10 cellular contexts compared by ENCODE assay signal in genomic region chr1:85153149-85153891, GRCh38. TPM values are rescaled to one million over a fixed set of nuclear protein-coding genes. Genes with fewer than 3 reads are reported as not detected.
A peak's percentile ranks its signal among the peaks of the same experiment; 100 is the strongest.
DNase-seq lines count a peak whose midpoint lies in the region; ATAC-seq, FAIRE-seq and TF ChIP-seq lines count a peak whose summit lies in the region.
"Had no signal": no experiment of that assay in that cellular context is flagged by ENCODE, and none has a peak within 500 bp of the region (broad histone marks: within the 10 kb centered on the region; RNA-seq: fewer than 3 reads in every experiment).

No MANE protein-coding gene starts in this region.

- H3K36me3 ChIP-seq in kidney (ENCODE audit: control insufficient read depth in 1 of 2, insufficient read depth in 2 of 2, low read length in 2 of 2) = no peaks in the 10 kb centered on the region

- H3K36me3 Mint-ChIP-seq in activated CD4-positive, alpha-beta T cell treated with anti-CD3 and anti-CD28 coated beads for 36 hours (ENCODE audit: low read depth) = no peaks in the 10 kb centered on the region
- no peaks in the 10 kb centered on the region for H3K36me3 Mint-ChIP-seq in activated T-helper 2 cell treated with anti-CD3 and anti-CD28 coated beads, Interferon-gamma antibody, Interleukin-2, Interleukin-4, amounts not matched to agents 10 μg/mL and 5 μg/mL and 100 μg/mL, durations not matched to agents 14 hours and 24 hours and 36 hours (ENCODE audit: low read depth)
- H3K36me3 Mint-ChIP-seq: type B pancreatic cell had no signal

- H3K4me3 ChIP-seq in kidney (ENCODE audit: low read length in 2 of 2) = no peak overlapping the region

- peak; percentile 31 for ATAC-seq in activated CD4-positive, alpha-beta T cell treated with anti-CD3 and anti-CD28 coated beads for 36 hours
- ATAC-seq in GM21390 (IDR thresholded peaks at IDR 0.05; ENCODE audit: unreplicated experiment) (peak; percentile 68), HG03066 (IDR thresholded peaks at IDR 0.05; ENCODE audit: low read depth, unreplicated experiment) (peak; percentile 63), left lobe of liver (peak; percentile 46)

- H3K9me3 Mint-ChIP-seq in activated CD4-positive, alpha-beta T cell treated with anti-CD3 and anti-CD28 coated beads for 36 hours (ENCODE audit: low read depth) = no peaks in the 10 kb centered on the region
- H3K9me3 Mint-ChIP-seq in activated T-helper 2 cell treated with anti-CD3 and anti-CD28 coated beads, Interferon-gamma antibody, Interleukin-2, Interleukin-4, amounts not matched to agents 10 μg/mL and 5 μg/mL and 100 μg/mL, durations not matched to agents 14 hours and 24 hours and 36 hours = no peaks in the 10 kb centered on the region
- H3K9me3 Mint-ChIP-seq: type B pancreatic cell had no signal

- CTCF ChIA-PET in activated CD4-positive, alpha-beta T cell treated with anti-CD3 and anti-CD28 coated beads for 36 hours (lab: Charles Lee) = no interaction called here

- no peak for FAIRE-seq in kidney (lab: Jason Lieb, UNC)

- no peak overlapping the region for H3K9ac ChIP-seq in kidney (ENCODE audit: low read length in 2 of 2)

- no peak overlapping the region for H3K27ac ChIP-seq in kidney (ENCODE audit: low read depth in 2 of 2, low read length in 2 of 2)

- POLR2A ChIA-PET in activated CD4-positive, alpha-beta T cell treated with anti-CD3 and anti-CD28 coated beads for 36 hours (lab: Charles Lee) = no interaction called here

- no peak for DNase-seq in activated CD4-positive, alpha-beta T cell treated with anti-CD3 and anti-CD28 coated beads for 36 hours
- no peak for DNase-seq in activated CD4-positive, alpha-beta T cell treated with anti-CD3 and anti-CD28 coated beads, Interleukin-2, amount 50 U/mL, for 4 hours
- DNase-seq in left lobe of liver (ENCODE audit: low spot score) (no peak), kidney (no peak), SIG-M5 treated with dmso at 0.1 percent for 504 hours (lab: John Stamatoyannopoulos, UW; ENCODE audit: unreplicated experiment) (no peak)
- no peak for DNase-seq in activated T-helper 2 cell treated with anti-CD3 and anti-CD28 coated beads, Interferon-gamma antibody, Interleukin-2, Interleukin-4, amounts not matched to agents 10 μg/mL and 5 μg/mL and 100 μg/mL, durations not matched to agents 14 hours and 24 hours and 36 hours (ENCODE audit: low spot score)
- DNase-seq: NCI-H187 treated with DMSO at 0.1 percent for 48 hours had no signal

- H3K4me1 Mint-ChIP-seq in activated CD4-positive, alpha-beta T cell treated with anti-CD3 and anti-CD28 coated beads for 36 hours = peaks cover 17% of the 10 kb centered on the region
- H3K4me1 Mint-ChIP-seq in activated T-helper 2 cell treated with anti-CD3 and anti-CD28 coated beads, Interferon-gamma antibody, Interleukin-2, Interleukin-4, amounts not matched to agents 10 μg/mL and 5 μg/mL and 100 μg/mL, durations not matched to agents 14 hours and 24 hours and 36 hours (ENCODE audit: low read depth) = peaks cover 25% of the 10 kb centered on the region

- intact Hi-C loops in activated CD4-positive, alpha-beta T cell treated with anti-CD3 and anti-CD28 coated beads for 36 hours (cut with DNase I, micrococcal nuclease) = no loop called here
- intact Hi-C loops in activated T-helper 2 cell treated with anti-CD3 and anti-CD28 coated beads, Interferon-gamma antibody, Interleukin-2, Interleukin-4, amounts not matched to agents 10 μg/mL and 5 μg/mL and 100 μg/mL, durations not matched to agents 14 hours and 24 hours and 36 hours (cut with micrococcal nuclease) = no loop called here
- intact Hi-C loops in kidney (cut with DNase I) = no loop called here

- H3K4me1 ChIP-seq in kidney (ENCODE audit: control insufficient read depth in 1 of 2, insufficient read depth in 1 of 2, low read depth in 1 of 2, low read length in 2 of 2) = no peaks in the 10 kb centered on the region

- TF ChIP-seq CTCF in kidney (IDR thresholded peaks at IDR 0.05; ENCODE audit: borderline replicate concordance, extremely low read depth, insufficient read depth) = no peak

- no peaks in the 10 kb centered on the region for H3K27me3 Mint-ChIP-seq in activated CD4-positive, alpha-beta T cell treated with anti-CD3 and anti-CD28 coated beads for 36 hours
- no peaks in the 10 kb centered on the region for H3K27me3 Mint-ChIP-seq in activated T-helper 2 cell treated with anti-CD3 and anti-CD28 coated beads, Interferon-gamma antibody, Interleukin-2, Interleukin-4, amounts not matched to agents 10 μg/mL and 5 μg/mL and 100 μg/mL, durations not matched to agents 14 hours and 24 hours and 36 hours (ENCODE audit: low read depth)
- H3K27me3 Mint-ChIP-seq: type B pancreatic cell had no signal

- no peak overlapping the region for H3K27ac Mint-ChIP-seq in activated CD4-positive, alpha-beta T cell treated with anti-CD3 and anti-CD28 coated beads for 36 hours
- no peak overlapping the region for H3K27ac Mint-ChIP-seq in activated T-helper 2 cell treated with anti-CD3 and anti-CD28 coated beads, Interferon-gamma antibody, Interleukin-2, Interleukin-4, amounts not matched to agents 10 μg/mL and 5 μg/mL and 100 μg/mL, durations not matched to agents 14 hours and 24 hours and 36 hours
- H3K27ac Mint-ChIP-seq: type B pancreatic cell had no signal

- no peaks in the 10 kb centered on the region for H3K9me3 ChIP-seq in kidney (ENCODE audit: control insufficient read depth in 1 of 2, low read length in 2 of 2)

- no peak overlapping the region for H3K4me3 Mint-ChIP-seq in activated CD4-positive, alpha-beta T cell treated with anti-CD3 and anti-CD28 coated beads for 36 hours
- no peak overlapping the region for H3K4me3 Mint-ChIP-seq in activated T-helper 2 cell treated with anti-CD3 and anti-CD28 coated beads, Interferon-gamma antibody, Interleukin-2, Interleukin-4, amounts not matched to agents 10 μg/mL and 5 μg/mL and 100 μg/mL, durations not matched to agents 14 hours and 24 hours and 36 hours (ENCODE audit: low read depth)
- H3K4me3 Mint-ChIP-seq: type B pancreatic cell had no signal

RNA-seq across cellular contexts. Expression of gene SYDE2, which starts 47.5 kb away (rescaled TPM):
- total RNA-seq in activated CD4-positive, alpha-beta T cell treated with anti-CD3 and anti-CD28 coated beads for 36 hours = 1 to 10 TPM; 2.9 to 3.3 TPM
- 4.8 TPM for total RNA-seq in left lobe of liver
- 1.9 and 2.1 TPM in 2 replicates for total RNA-seq in activated T-helper 2 cell treated with anti-CD3 and anti-CD28 coated beads, Interferon-gamma antibody, Interleukin-2, Interleukin-4, amounts not matched to agents 10 μg/mL and 5 μg/mL and 100 μg/mL, durations not matched to agents 14 hours and 24 hours and 36 hours
- total RNA-seq in kidney = 7.0 TPM
- 1.3 TPM for polyA plus RNA-seq in kidney (ENCODE audit: insufficient read depth, low read depth, low replicate concordance)
